Comparison of ENCODE assay signal across 8 cellular contexts in the genomic region with DNA sequence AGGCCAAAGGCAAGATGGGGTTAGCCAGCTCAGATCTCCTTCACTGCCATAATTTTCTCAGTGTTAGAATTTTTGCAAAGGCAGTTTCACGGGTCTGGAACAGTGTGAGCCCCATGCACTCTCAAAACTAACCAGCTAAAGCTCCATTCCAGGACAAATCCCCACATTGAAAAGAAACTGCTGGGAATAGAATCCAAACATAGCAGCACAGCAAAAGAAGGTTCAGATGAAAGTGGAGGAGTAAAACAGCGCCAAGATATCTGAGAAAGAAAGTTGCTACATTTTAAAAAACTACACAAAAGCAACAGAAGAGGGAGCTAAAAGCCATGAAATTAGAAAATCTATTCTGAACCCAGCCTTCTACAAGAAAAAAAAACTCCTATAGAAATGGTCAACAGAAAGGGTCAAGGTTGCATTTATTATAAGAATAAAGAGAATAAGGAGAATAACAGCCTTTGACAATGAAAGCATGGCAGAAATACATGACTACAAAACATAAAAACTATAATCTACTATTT. TPM values are rescaled to one million over a fixed set of nuclear protein-coding genes. Genes with fewer than 3 reads are reported as not detected.
DNase-seq lines count a peak whose midpoint lies in the region; ATAC-seq and TF ChIP-seq lines count a peak whose summit lies in the region.

No MANE protein-coding gene starts in this region.

- peak; percentile 55 for TF ChIP-seq RAD21 in HCT116 (IDR thresholded peaks at IDR 0.05; ENCODE audit: low read depth)

- H3K9me3 ChIP-seq in HCT116 (ENCODE audit: control insufficient read depth in 1 of 2, insufficient read depth in 1 of 2, low read depth in 1 of 2, low read length in 2 of 2) (no peaks in the 10 kb centered on the region), iPS-15b (ENCODE audit: control insufficient read depth, insufficient read depth, low read length) (no peaks in the 10 kb centered on the region)

- H3K4me2 ChIP-seq in HCT116 (ENCODE audit: low read length), result peak overlapping the region; percentile 58

- H2AFZ ChIP-seq in HCT116 (ENCODE audit: low read depth, low read length, poor library complexity, severe bottlenecking), result peak overlapping the region; percentile 89

- no peaks in the 10 kb centered on the region for H3K27me3 ChIP-seq in HCT116 (ENCODE audit: insufficient read depth, low read length)
- H3K27me3 ChIP-seq in iPS-15b (ENCODE audit: control insufficient read depth, insufficient read depth, low read length), result no peaks in the 10 kb centered on the region

- no peak for TF ChIP-seq POLR2A in HCT116 (IDR thresholded peaks at IDR 0.05; ENCODE audit: borderline replicate concordance, extremely low read depth, insufficient read depth, insufficient read length)

- H3K27ac Mint-ChIP-seq in T-helper 2 cell treated with Interferon-gamma antibody and Interleukin-4, amounts not matched to agents 5 μg/mL and 100 μg/mL, for 36 hours, result no peak overlapping the region

- intact Hi-C loops in HCT116 (cut with micrococcal nuclease), result loop anchor here (1.0 kb wide), 1 partner anchor 209 kb away; no protein-coding TSS in a partner anchor

- no peaks in the 10 kb centered on the region for H3K79me2 ChIP-seq in HCT116 (ENCODE audit: insufficient read depth, low read length)

- DNase-seq in HCT116 (ENCODE audit: low read depth, low spot score), result no peak
- no peak for DNase-seq in T-helper 2 cell treated with Interferon-gamma antibody and Interleukin-4, amounts not matched to agents 5 μg/mL and 100 μg/mL, for 36 hours (ENCODE audit: low spot score)
- no peak for DNase-seq in NCI-H1092 treated with DMSO at 0.1 percent for 48 hours (lab: John Stamatoyannopoulos, UW)
- no peak for DNase-seq in stimulated activated CD4-positive, alpha-beta T cell treated with anti-CD3 and anti-CD28 coated beads, Interleukin-4, amount 100 ng/mL, for 4 hours
- no peak for DNase-seq in NK-92 (lab: John Stamatoyannopoulos, UW; ENCODE audit: unreplicated experiment)

- H3K9me3 Mint-ChIP-seq in T-helper 2 cell treated with Interferon-gamma antibody and Interleukin-4, amounts not matched to agents 5 μg/mL and 100 μg/mL, for 36 hours, result no peaks in the 10 kb centered on the region

- peaks cover 2% of the 10 kb centered on the region for H3K27me3 Mint-ChIP-seq in T-helper 2 cell treated with Interferon-gamma antibody and Interleukin-4, amounts not matched to agents 5 μg/mL and 100 μg/mL, for 36 hours (ENCODE audit: low read depth)

- RAD21 ChIA-PET in HCT116 (lab: Charles Lee; ENCODE audit: low non-redundant PET in 1 of 2, low total read pairs in 2 of 2, uncharacterized antibody in 2 of 2, unreplicated experiment in 2 of 2), result no interaction called here

- ATAC-seq in HCT116, result peak; percentile 73
- no peak for ATAC-seq in GM19467 (IDR thresholded peaks at IDR 0.05; ENCODE audit: unreplicated experiment)

- H3K4me1 ChIP-seq in HCT116 (ENCODE audit: control insufficient read depth in 1 of 2, insufficient read depth in 2 of 2, low read length in 2 of 2) (peaks cover 0 to 10% of the 10 kb centered on the region in 2 experiments; a peak in 3 of 4 replicates), iPS-15b (ENCODE audit: control insufficient read depth, insufficient read depth, low read length) (no peaks in the 10 kb centered on the region)

- peak overlapping the region; percentile 41 for H3K4me3 Mint-ChIP-seq in T-helper 2 cell treated with Interferon-gamma antibody and Interleukin-4, amounts not matched to agents 5 μg/mL and 100 μg/mL, for 36 hours

- H3K9me2 ChIP-seq in HCT116 (ENCODE audit: insufficient read depth), result no peaks in the 10 kb centered on the region

- no peaks in the 10 kb centered on the region for H3K36me3 Mint-ChIP-seq in T-helper 2 cell treated with Interferon-gamma antibody and Interleukin-4, amounts not matched to agents 5 μg/mL and 100 μg/mL, for 36 hours (ENCODE audit: low read depth)

- POLR2A ChIA-PET in HCT116 (lab: Charles Lee), result no interaction called here

- CTCF ChIA-PET in HCT116 (lab: Charles Lee), result interaction anchor here (0.8 to 2.1 kb wide), 10 partner anchors 9 to 693 kb away, joined by 3 to 13 read pairs (median 4); no protein-coding TSS in a partner anchor

- TF ChIP-seq CTCF in C4-2B (conservative IDR thresholded peaks at IDR 0.05) (peak; percentile 47), HCT116 (IDR thresholded peaks at IDR 0.05 in 2 of 3, conservative IDR thresholded peaks at IDR 0.05 in 1 of 3; ENCODE audit: borderline replicate concordance in 1 of 3, insufficient read depth in 1 of 3, low read depth in 2 of 3, low read length in 2 of 3) (peak; percentile 17 to 51 (median 44); a peak in 4 of 6 replicates)

- H3K9ac ChIP-seq in HCT116 (ENCODE audit: low read length), result no peak overlapping the region
- H3K9ac ChIP-seq in iPS-15b (ENCODE audit: low read depth, low read length), result peak overlapping the region; percentile 57

- H3K27ac ChIP-seq in C4-2B (no peak overlapping the region), HCT116 (ENCODE audit: low read depth, low read length) (no peak overlapping the region)

- H3K4me1 Mint-ChIP-seq in T-helper 2 cell treated with Interferon-gamma antibody and Interleukin-4, amounts not matched to agents 5 μg/mL and 100 μg/mL, for 36 hours (ENCODE audit: low read depth), result peaks cover 4% of the 10 kb centered on the region

- H3K4me3 ChIP-seq in HCT116 (replicated peaks in 1 of 2; ENCODE audit: low read depth in 1 of 2, low read length in 2 of 2), result peak overlapping the region; percentile 19 to 40
- peak overlapping the region; percentile 23 for H3K4me3 ChIP-seq in iPS-15b (ENCODE audit: low read depth, low read length)

- no peaks in the 10 kb centered on the region for H3K36me3 ChIP-seq in HCT116 (ENCODE audit: control insufficient read depth in 1 of 2, insufficient read depth in 2 of 2, low read length in 2 of 2)
- H3K36me3 ChIP-seq in iPS-15b (ENCODE audit: control insufficient read depth, insufficient read depth, low read length), result no peaks in the 10 kb centered on the region

- no TSS peak for BruUV-seq in HCT116 (replicated peaks; lab: Mats Ljungman, UMichigan)

- H4K20me1 ChIP-seq in HCT116 (ENCODE audit: insufficient read depth), result no peaks in the 10 kb centered on the region

TF ChIP-seq in HCT116, 20 proteins besides CTCF, POLR2A, EP300 and RAD21 (continues in another document):
- TF ChIP-seq EGR1 (IDR thresholded peaks at IDR 0.05; ENCODE audit: low read depth) (no peak), EZH2phosphoT487 (IDR thresholded peaks at IDR 0.05; ENCODE audit: borderline replicate concordance) (no peak), ELF1 (IDR thresholded peaks at IDR 0.05; ENCODE audit: borderline replicate concordance, low read depth) (no peak), SRF (IDR thresholded peaks at IDR 0.05; ENCODE audit: low read depth) (no peak), ZFX (IDR thresholded peaks at IDR 0.05) (no peak), YY1 (IDR thresholded peaks at IDR 0.05; ENCODE audit: extremely low read depth, insufficient replicate concordance, low read depth, low read length) (no peak), ZNF274 (IDR thresholded peaks at IDR 0.05; ENCODE audit: low read depth, low read length) (no peak), SP1 (IDR thresholded peaks at IDR 0.05; ENCODE audit: low read depth) (no peak), CEBPB (IDR thresholded peaks at IDR 0.05; ENCODE audit: low read depth) (no peak), FOSL1 (IDR thresholded peaks at IDR 0.05; ENCODE audit: low read depth) (no peak)
- TF ChIP-seq, protein P1, sequence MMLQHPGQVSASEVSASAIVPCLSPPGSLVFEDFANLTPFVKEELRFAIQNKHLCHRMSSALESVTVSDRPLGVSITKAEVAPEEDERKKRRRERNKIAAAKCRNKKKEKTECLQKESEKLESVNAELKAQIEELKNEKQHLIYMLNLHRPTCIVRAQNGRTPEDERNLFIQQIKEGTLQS (IDR thresholded peaks at IDR 0.05), result no peak
- TF ChIP-seq, protein P2, sequence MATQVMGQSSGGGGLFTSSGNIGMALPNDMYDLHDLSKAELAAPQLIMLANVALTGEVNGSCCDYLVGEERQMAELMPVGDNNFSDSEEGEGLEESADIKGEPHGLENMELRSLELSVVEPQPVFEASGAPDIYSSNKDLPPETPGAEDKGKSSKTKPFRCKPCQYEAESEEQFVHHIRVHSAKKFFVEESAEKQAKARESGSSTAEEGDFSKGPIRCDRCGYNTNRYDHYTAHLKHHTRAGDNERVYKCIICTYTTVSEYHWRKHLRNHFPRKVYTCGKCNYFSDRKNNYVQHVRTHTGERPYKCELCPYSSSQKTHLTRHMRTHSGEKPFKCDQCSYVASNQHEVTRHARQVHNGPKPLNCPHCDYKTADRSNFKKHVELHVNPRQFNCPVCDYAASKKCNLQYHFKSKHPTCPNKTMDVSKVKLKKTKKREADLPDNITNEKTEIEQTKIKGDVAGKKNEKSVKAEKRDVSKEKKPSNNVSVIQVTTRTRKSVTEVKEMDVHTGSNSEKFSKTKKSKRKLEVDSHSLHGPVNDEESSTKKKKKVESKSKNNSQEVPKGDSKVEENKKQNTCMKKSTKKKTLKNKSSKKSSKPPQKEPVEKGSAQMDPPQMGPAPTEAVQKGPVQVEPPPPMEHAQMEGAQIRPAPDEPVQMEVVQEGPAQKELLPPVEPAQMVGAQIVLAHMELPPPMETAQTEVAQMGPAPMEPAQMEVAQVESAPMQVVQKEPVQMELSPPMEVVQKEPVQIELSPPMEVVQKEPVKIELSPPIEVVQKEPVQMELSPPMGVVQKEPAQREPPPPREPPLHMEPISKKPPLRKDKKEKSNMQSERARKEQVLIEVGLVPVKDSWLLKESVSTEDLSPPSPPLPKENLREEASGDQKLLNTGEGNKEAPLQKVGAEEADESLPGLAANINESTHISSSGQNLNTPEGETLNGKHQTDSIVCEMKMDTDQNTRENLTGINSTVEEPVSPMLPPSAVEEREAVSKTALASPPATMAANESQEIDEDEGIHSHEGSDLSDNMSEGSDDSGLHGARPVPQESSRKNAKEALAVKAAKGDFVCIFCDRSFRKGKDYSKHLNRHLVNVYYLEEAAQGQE (IDR thresholded peaks at IDR 0.05; ENCODE audit: low read depth), result no peak
- TF ChIP-seq, protein P3, sequence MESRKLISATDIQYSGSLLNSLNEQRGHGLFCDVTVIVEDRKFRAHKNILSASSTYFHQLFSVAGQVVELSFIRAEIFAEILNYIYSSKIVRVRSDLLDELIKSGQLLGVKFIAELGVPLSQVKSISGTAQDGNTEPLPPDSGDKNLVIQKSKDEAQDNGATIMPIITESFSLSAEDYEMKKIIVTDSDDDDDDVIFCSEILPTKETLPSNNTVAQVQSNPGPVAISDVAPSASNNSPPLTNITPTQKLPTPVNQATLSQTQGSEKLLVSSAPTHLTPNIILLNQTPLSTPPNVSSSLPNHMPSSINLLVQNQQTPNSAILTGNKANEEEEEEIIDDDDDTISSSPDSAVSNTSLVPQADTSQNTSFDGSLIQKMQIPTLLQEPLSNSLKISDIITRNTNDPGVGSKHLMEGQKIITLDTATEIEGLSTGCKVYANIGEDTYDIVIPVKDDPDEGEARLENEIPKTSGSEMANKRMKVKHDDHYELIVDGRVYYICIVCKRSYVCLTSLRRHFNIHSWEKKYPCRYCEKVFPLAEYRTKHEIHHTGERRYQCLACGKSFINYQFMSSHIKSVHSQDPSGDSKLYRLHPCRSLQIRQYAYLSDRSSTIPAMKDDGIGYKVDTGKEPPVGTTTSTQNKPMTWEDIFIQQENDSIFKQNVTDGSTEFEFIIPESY (IDR thresholded peaks at IDR 0.05; ENCODE audit: extremely low read depth, insufficient replicate concordance, low read length), result no peak

RNA-seq across cellular contexts. Expression of a gene that starts 39.6 kb away (rescaled TPM):
- not detected for total RNA-seq in HCT116 (2021; ENCODE audit: unreplicated experiment)
- polyA plus RNA-seq in HCT116 (2012), result not detected in 2 replicates
